In genomic region chr2:22999951-23000350, GRCh38 we compare ENCODE assay signal across 21 cellular contexts.
"Had no signal": no experiment of that assay in that cellular context is flagged by ENCODE, and none has a peak within 500 bp of the region (broad histone marks: within the 10 kb centered on the region; RNA-seq: fewer than 3 reads in every experiment).

No MANE protein-coding gene starts in this region.

- H3K9ac ChIP-seq: neural progenitor cell had no signal

- H2AFZ ChIP-seq: neural progenitor cell had no signal

- H3K27me3 ChIP-seq: neural progenitor cell, tibial nerve, uterus had no signal

- DNase-seq: activated B cell treated with CpG ODN at 0.5 μM for 24 hours; activated CD4-positive, alpha-beta memory T cell treated with anti-CD3 and anti-CD28 coated beads for 36 hours; activated CD4-positive, alpha-beta T cell treated with anti-CD3 and anti-CD28 coated beads for 4 hours; activated gamma-delta T cell treated with Interleukin-2 at 50 U/mL for 16 hours; activated T-cell treated with anti-CD3 and anti-CD28 coated beads for 4 hours; central memory CD4-positive, alpha-beta T cell; endodermal cell; hypothalamus; left ventricle myocardium superior; naive B cell; right cardiac atrium; stimulated activated naive CD8-positive, alpha-beta T cell treated with anti-CD3 and anti-CD28 coated beads, Interleukin-15, Interleukin-2, amounts not matched to agents 100 U/mL and 50 U/mL, for 24 hours; uterus had no signal

- H3K27ac Mint-ChIP-seq: activated B cell treated with CpG ODN at 0.5 μM for 24 hours; activated CD4-positive, alpha-beta memory T cell treated with anti-CD3 and anti-CD28 coated beads for 36 hours; activated naive CD8-positive, alpha-beta T cell; activated T-helper 1 cell treated with anti-CD3 and anti-CD28 coated beads, Interleukin-12 subunit alpha, Interleukin-12 subunit beta, Interleukin-2, Interleukin-4 antibody, amounts not matched to agents 30 ng/mL and 10 ng/mL and 1 ng/mL, durations not matched to agents 14 hours and 24 hours and 36 hours; endodermal cell; naive B cell; neural progenitor cell; progenitor cell of endocrine pancreas; T-helper 2 cell treated with Interferon-gamma antibody and Interleukin-4, amounts not matched to agents 5 μg/mL and 100 μg/mL, for 36 hours had no signal

- H3K4me2 ChIP-seq: neural progenitor cell had no signal

- H3K27me3 Mint-ChIP-seq: activated B cell treated with CpG ODN at 0.5 μM for 24 hours; activated CD4-positive, alpha-beta memory T cell treated with anti-CD3 and anti-CD28 coated beads for 36 hours; naive B cell; progenitor cell of endocrine pancreas had no signal

- H3K9me3 Mint-ChIP-seq: activated B cell treated with CpG ODN at 0.5 μM for 24 hours; activated CD4-positive, alpha-beta memory T cell treated with anti-CD3 and anti-CD28 coated beads for 36 hours; activated T-helper 1 cell treated with anti-CD3 and anti-CD28 coated beads, Interleukin-12 subunit alpha, Interleukin-12 subunit beta, Interleukin-2, Interleukin-4 antibody, amounts not matched to agents 30 ng/mL and 10 ng/mL and 1 ng/mL, durations not matched to agents 14 hours and 24 hours and 36 hours; endodermal cell; neural progenitor cell; T-helper 2 cell treated with Interferon-gamma antibody and Interleukin-4, amounts not matched to agents 5 μg/mL and 100 μg/mL, for 36 hours had no signal

- H3K36me3 ChIP-seq: neural progenitor cell, tibial nerve, uterus had no signal

- H3K4me1 ChIP-seq: neural progenitor cell, tibial nerve, uterus had no signal

- H3K36me3 Mint-ChIP-seq: activated CD4-positive, alpha-beta memory T cell treated with anti-CD3 and anti-CD28 coated beads for 36 hours; activated naive CD8-positive, alpha-beta T cell; naive B cell; neural progenitor cell had no signal

- H3K4me3 ChIP-seq: neural progenitor cell, skin epidermis, tibial nerve, uterus had no signal

- H3K4me3 Mint-ChIP-seq: activated B cell treated with CpG ODN at 0.5 μM for 24 hours; activated CD4-positive, alpha-beta memory T cell treated with anti-CD3 and anti-CD28 coated beads for 36 hours; activated naive CD8-positive, alpha-beta T cell; activated T-helper 1 cell treated with anti-CD3 and anti-CD28 coated beads, Interleukin-12 subunit alpha, Interleukin-12 subunit beta, Interleukin-2, Interleukin-4 antibody, amounts not matched to agents 30 ng/mL and 10 ng/mL and 1 ng/mL, durations not matched to agents 14 hours and 24 hours and 36 hours; endodermal cell; naive B cell; neural progenitor cell; T-helper 2 cell treated with Interferon-gamma antibody and Interleukin-4, amounts not matched to agents 5 μg/mL and 100 μg/mL, for 36 hours had no signal

- ATAC-seq: left ventricle myocardium superior; right cardiac atrium; stimulated activated naive CD8-positive, alpha-beta T cell treated with anti-CD3 and anti-CD28 coated beads, Interleukin-15, Interleukin-2, amounts not matched to agents 100 U/mL and 50 U/mL, for 24 hours had no signal

- H3K4me1 Mint-ChIP-seq: activated B cell treated with CpG ODN at 0.5 μM for 24 hours, naive B cell, neural progenitor cell had no signal

- H3K27ac ChIP-seq: epithelial cell of prostate, neural progenitor cell, skin epidermis, tibial nerve, uterus had no signal

- H3K9me3 ChIP-seq: tibial nerve, uterus had no signal
